ENCODE assay signal across 26 cellular contexts in the genomic region with DNA sequence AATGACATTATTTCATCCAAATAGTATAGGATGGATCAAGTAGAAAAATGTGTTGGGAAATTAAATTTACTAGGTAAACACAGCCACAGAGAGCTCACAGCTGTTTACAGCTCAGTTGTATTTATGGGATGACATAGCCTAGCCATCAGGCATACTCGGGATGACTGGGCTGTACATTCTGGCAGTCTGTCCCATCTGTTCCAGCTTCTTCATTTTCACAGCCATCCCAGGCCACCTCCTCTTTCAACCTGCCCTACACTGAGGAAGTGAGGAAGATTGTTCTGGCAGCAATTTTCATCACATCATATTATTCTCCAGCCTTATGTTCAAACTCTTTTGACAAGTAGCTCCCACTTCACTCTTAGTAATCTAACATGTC.
A peak's percentile ranks its signal among the peaks of the same experiment; 100 is the strongest.
DNase-seq lines count a peak whose midpoint lies in the region; TF ChIP-seq lines count a peak whose summit lies in the region.
"Had no signal": no experiment of that assay in that cellular context is flagged by ENCODE, and none has a peak within 500 bp of the region (broad histone marks: within the 10 kb centered on the region; RNA-seq: fewer than 3 reads in every experiment).

No MANE protein-coding gene starts in this region.

- H3K9me3 ChIP-seq in skeletal muscle tissue (ENCODE audit: control insufficient read depth in 3 of 3, low read length in 3 of 3): no peaks in the 10 kb centered on the region
- H3K9me3 ChIP-seq: esophagus squamous epithelium, left ventricle myocardium inferior, SJSA1, thoracic aorta had no signal

- H3K27ac ChIP-seq in skeletal muscle tissue (ENCODE audit: low read depth, low read length): peak overlapping the region; percentile 89
- H3K27ac ChIP-seq: esophagus squamous epithelium, left ventricle myocardium inferior, SJSA1, thoracic aorta had no signal

- in situ Hi-C loops in G401 (cut with HindIII; ENCODE audit: low sequenced_read_pairs): no loop called here

- peaks cover 26 to 45% (median 43%) of the 10 kb centered on the region in 3 donors for H3K4me1 ChIP-seq in skeletal muscle tissue (ENCODE audit: control insufficient read depth in 3 of 3, insufficient read depth in 3 of 3, low read length in 3 of 3)
- H3K4me1 ChIP-seq: esophagus squamous epithelium, left ventricle myocardium inferior had no signal

- H3K4me3 ChIP-seq in fibroblast of villous mesenchyme (ENCODE audit: low read depth, low read length) (no peak overlapping the region), skeletal muscle tissue (ENCODE audit: low read length in 3 of 3) (no peak overlapping the region)
- H3K4me3 ChIP-seq: esophagus squamous epithelium, left ventricle myocardium inferior, SJSA1, thoracic aorta had no signal

- H3K9ac ChIP-seq in skeletal muscle tissue (ENCODE audit: low read depth in 1 of 3, low read length in 3 of 3): peak overlapping the region in 1 of 3 donors; percentile 63

- TF ChIP-seq CTCF in fibroblast of villous mesenchyme (IDR thresholded peaks at IDR 0.05; ENCODE audit: insufficient read depth, low read depth, low read length): no peak

- H3K27me3 ChIP-seq in skeletal muscle tissue (ENCODE audit: control insufficient read depth in 3 of 3, insufficient read depth in 3 of 3, low read length in 3 of 3): no peaks in the 10 kb centered on the region
- H3K27me3 ChIP-seq: SJSA1 had no signal

- no peaks in the 10 kb centered on the region for H3K36me3 ChIP-seq in skeletal muscle tissue (ENCODE audit: control insufficient read depth in 3 of 3, insufficient read depth in 3 of 3, low read length in 3 of 3)
- H3K36me3 ChIP-seq: esophagus squamous epithelium, left ventricle myocardium inferior, SJSA1, thoracic aorta had no signal

- DNase-seq in NCI-H524 (lab: John Stamatoyannopoulos, UW) (peak; percentile 86 to 97), NCI-H524 treated with DMSO at 0.1 percent for 48 hours (lab: John Stamatoyannopoulos, UW) (no peak), NCI-H82 treated with DMSO at 0.1 percent for 48 hours (lab: John Stamatoyannopoulos, UW; ENCODE audit: unreplicated experiment) (peak; percentile 54), fibroblast of villous mesenchyme (ENCODE audit: low read depth) (peak; percentile 33), G401 (ENCODE audit: low spot score) (no peak), cerebellum (ENCODE audit: low spot score) (no peak), RPMI8226 (no peak)
- DNase-seq: 8988T; activated CD4-positive, alpha-beta T cell treated with anti-CD3 and anti-CD28 coated beads, Interleukin-2, amount 50 U/mL, for 4 hours; activated CD4-positive, CD25-positive, alpha-beta regulatory T cell; activated naive CD4-positive, alpha-beta T cell treated with anti-CD3 and anti-CD28 coated beads, Interleukin-2, amount 50 U/mL, for 16 hours; amygdala; CD4-positive, alpha-beta T cell; esophagus squamous epithelium; H7; left ventricle myocardium inferior; naive B cell; NCI-H1105; NCI-H2081; NCI-H526 treated with DMSO at 0.1 percent for 48 hours; nucleus accumbens; small intestine; T-cell had no signal

Comparison
In these comparisons a context has a peak if more than half of its experiments do, and no peak if none do; other contexts are left out.
1. DNase-seq: peak in NCI-H524 (2 of 2), NCI-H82 treated with DMSO at 0.1 percent for 48 hours (single experiment) and fibroblast of villous mesenchyme (single experiment); none in NCI-H524 treated with DMSO at 0.1 percent for 48 hours (single experiment), G401 (single experiment), cerebellum (single experiment) and RPMI8226 (single experiment).